8 cellular contexts compared by ENCODE assay signal in genomic region chr12:4910502-4911315, GRCh38. TPM values are rescaled to one million over a fixed set of nuclear protein-coding genes. Genes with fewer than 3 reads are reported as not detected.
DNase-seq lines count a peak whose midpoint lies in the region; ATAC-seq and TF ChIP-seq lines count a peak whose summit lies in the region.

No MANE protein-coding gene starts in this region.

- peak; percentile 19 for DNase-seq in NCI-H345 treated with DMSO at 0.1 percent for 48 hours (lab: John Stamatoyannopoulos, UW; ENCODE audit: unreplicated experiment)
- DNase-seq in NCI-H345 (lab: John Stamatoyannopoulos, UW) = no peak
- DNase-seq in activated B cell treated with CpG ODN at 0.5 μM for 24 hours = peak; percentile 15
- DNase-seq in head of caudate nucleus = peak in 37 of 42 donors; percentile 13 to 72 (median 35)
- DNase-seq in smooth muscle cell (lab: John Stamatoyannopoulos, UW; ENCODE audit: unreplicated experiment) = no peak
- no peak for DNase-seq in NCI-H774 (lab: John Stamatoyannopoulos, UW)
- no peak for DNase-seq in effector CD4-positive, alpha-beta T cell

- no peak overlapping the region for H3K27ac ChIP-seq in smooth muscle cell (ENCODE audit: low read depth)

- H3K4me1 ChIP-seq in smooth muscle cell (ENCODE audit: low read depth) = peaks cover 15% of the 10 kb centered on the region

- ATAC-seq in activated B cell treated with CpG ODN at 0.5 μM for 24 hours (ENCODE audit: low read depth) (peak; percentile 64), HG03354 (IDR thresholded peaks at IDR 0.05; ENCODE audit: poor library complexity, severe bottlenecking, unreplicated experiment) (no peak)

- peaks cover 100% of the 10 kb centered on the region for H3K27me3 ChIP-seq in smooth muscle cell (ENCODE audit: low read depth)

- 16% methylated on average over 45 of the region's 49 CpGs for WGBS in smooth muscle cell (ENCODE audit: low lambda C conversion rate)

- CTCF ChIA-PET in activated B cell treated with CpG ODN at 0.5 μM for 24 hours (lab: Charles Lee) = no interaction called here

- H3K36me3 Mint-ChIP-seq in activated B cell treated with CpG ODN at 0.5 μM for 24 hours (ENCODE audit: low read depth) = no peaks in the 10 kb centered on the region

- POLR2A ChIA-PET in activated B cell treated with CpG ODN at 0.5 μM for 24 hours (lab: Charles Lee) = interaction anchor here (0.6 kb wide), 1 partner anchor 585 kb away, joined by 6 read pairs; no protein-coding TSS in a partner anchor

- H3K9ac ChIP-seq in smooth muscle cell (ENCODE audit: low read depth) = no peak overlapping the region

- no peaks in the 10 kb centered on the region for H3K79me2 ChIP-seq in smooth muscle cell (ENCODE audit: low read depth)

- no peaks in the 10 kb centered on the region for H3F3A ChIP-seq in smooth muscle cell (ENCODE audit: low read depth)

- TF ChIP-seq CTCF in activated B cell treated with CpG ODN at 0.5 μM for 24 hours (IDR thresholded peaks at IDR 0.05) (no peak), smooth muscle cell (IDR thresholded peaks at IDR 0.05; ENCODE audit: borderline replicate concordance, insufficient read depth, poor library complexity, severe bottlenecking) (no peak)

- no peaks in the 10 kb centered on the region for H3K9me3 ChIP-seq in smooth muscle cell (replicated peaks; ENCODE audit: low read depth)

- peak overlapping the region; percentile 91 for H3K4me3 Mint-ChIP-seq in activated B cell treated with CpG ODN at 0.5 μM for 24 hours

- H3K27ac Mint-ChIP-seq in activated B cell treated with CpG ODN at 0.5 μM for 24 hours = peak overlapping the region; percentile 19

- H3K4me2 ChIP-seq in smooth muscle cell = peak overlapping the region; percentile 85

- peaks cover 46% of the 10 kb centered on the region for H3K27me3 Mint-ChIP-seq in activated B cell treated with CpG ODN at 0.5 μM for 24 hours

- intact Hi-C loops in activated B cell treated with CpG ODN at 0.5 μM for 24 hours (cut with micrococcal nuclease) (loop anchor here (2.0 kb wide), 1 partner anchor 54 kb away; no protein-coding TSS in a partner anchor), head of caudate nucleus (cut with DNase I) (no loop called here)

- peaks cover 25% of the 10 kb centered on the region for H3K4me1 Mint-ChIP-seq in activated B cell treated with CpG ODN at 0.5 μM for 24 hours

- H3K9me3 Mint-ChIP-seq in activated B cell treated with CpG ODN at 0.5 μM for 24 hours = no peaks in the 10 kb centered on the region

- H3K4me3 ChIP-seq in smooth muscle cell = peak overlapping the region; percentile 41

- H2AFZ ChIP-seq in smooth muscle cell (ENCODE audit: low read depth) = no peak overlapping the region

- H3K36me3 ChIP-seq in smooth muscle cell (ENCODE audit: low read depth) = no peaks in the 10 kb centered on the region

- H4K20me1 ChIP-seq in smooth muscle cell (ENCODE audit: low read depth) = no peaks in the 10 kb centered on the region

RNA-seq across cellular contexts. Expression of gene KCNA1, which starts 1.0 kb away (rescaled TPM):
- total RNA-seq in activated B cell treated with CpG ODN at 0.5 μM for 24 hours = 0.04 TPM in 1 of 2 replicates, not detected in the other
- total RNA-seq in smooth muscle cell = not detected in 2 replicates
- not detected in 2 replicates for polyA plus RNA-seq in smooth muscle cell

Comparison
In these comparisons a context has a peak if more than half of its experiments do, and no peak if none do; other contexts are left out.
1. DNase-seq: peak in NCI-H345 treated with DMSO at 0.1 percent for 48 hours (single experiment), activated B cell treated with CpG ODN at 0.5 μM for 24 hours (single experiment) and head of caudate nucleus (37 of 42); none in NCI-H345 (single experiment), smooth muscle cell (single experiment), NCI-H774 (single experiment) and effector CD4-positive, alpha-beta T cell (single experiment).